Comparison of ENCODE assay signal across 9 cellular contexts in the genomic region with DNA sequence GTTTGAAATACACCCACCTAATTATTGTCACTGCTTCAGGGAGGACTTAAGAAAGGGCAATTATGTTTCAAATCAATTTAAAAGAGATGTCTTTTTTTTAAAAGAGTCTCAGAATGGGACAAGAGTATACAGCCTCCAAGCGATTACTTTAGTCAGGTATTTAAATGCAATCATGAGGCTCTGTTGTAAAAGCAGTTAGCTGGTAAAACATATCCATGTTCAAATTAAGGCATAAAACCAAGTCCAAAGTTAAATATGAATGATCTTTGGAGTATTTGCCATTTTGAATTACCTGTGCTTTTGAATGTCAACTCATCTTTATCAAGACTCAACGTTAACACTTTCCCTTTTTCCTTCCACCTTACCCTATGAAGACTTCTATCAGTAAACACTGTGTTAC. TPM values are rescaled to one million over a fixed set of nuclear protein-coding genes. Genes with fewer than 3 reads are reported as not detected.
"Had no signal": no experiment of that assay in that cellular context is flagged by ENCODE, and none has a peak within 500 bp of the region (broad histone marks: within the 10 kb centered on the region; RNA-seq: fewer than 3 reads in every experiment).

No MANE protein-coding gene starts in this region.

- FAIRE-seq: H1, H54, HepG2 had no signal

- DNase-seq: H9, HCEC 1CT, KBM-7 had no signal

- H3K27ac ChIP-seq: HL-60 had no signal

- ATAC-seq: GM23338, HepG2 had no signal

- H3K4me3 ChIP-seq: GM23338 had no signal

- H2AFZ ChIP-seq: GM23338 had no signal

- H3K4me2 ChIP-seq: GM23338 had no signal

RNA-seq across cellular contexts. Expression of a gene that starts 13.7 kb away (rescaled TPM):
- total RNA-seq: HepG2, HT1080 had no signal
- polyA plus RNA-seq: HepG2 had no signal
